Comparison of ENCODE assay signal across 20 cellular contexts in the genomic region with DNA sequence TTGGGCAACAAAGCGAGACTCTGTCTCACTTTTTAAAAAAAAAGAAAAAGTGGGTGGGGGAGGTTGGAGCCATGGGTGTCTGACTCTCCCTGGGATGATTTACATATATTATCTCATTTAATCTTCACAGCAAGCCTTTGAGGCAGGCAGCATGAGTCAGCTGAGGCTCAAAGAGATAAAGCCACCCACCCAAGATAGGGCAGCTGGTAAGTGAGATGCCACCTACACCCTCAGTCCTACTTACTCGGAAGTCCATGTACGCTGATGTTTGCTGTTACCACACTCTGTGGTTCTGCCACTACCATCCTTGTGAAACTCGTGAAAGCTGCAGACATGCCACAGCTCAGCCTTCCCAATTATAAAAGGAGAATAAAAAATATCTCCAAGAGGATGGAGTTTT.
"Had no signal": no experiment of that assay in that cellular context is flagged by ENCODE, and none has a peak within 500 bp of the region (broad histone marks: within the 10 kb centered on the region; RNA-seq: fewer than 3 reads in every experiment).

No MANE protein-coding gene starts in this region.

- H3K27me3 Mint-ChIP-seq: activated CD4-positive, alpha-beta T cell treated with anti-CD3 and anti-CD28 coated beads, Interleukin-2, amount 10 ng/mL, durations not matched to agents 7 days and 5 days; activated naive CD4-positive, alpha-beta T cell treated with anti-CD3 and anti-CD28 coated beads, Interleukin-2, amount 10 ng/mL, durations not matched to agents 7 days and 5 days had no signal

- H3K27ac ChIP-seq: coronary artery, gastrocnemius medialis, tibial nerve, vagina had no signal

- H3K4me1 ChIP-seq: gastrocnemius medialis, tibial nerve, vagina had no signal

- H3K27me3 ChIP-seq: gastrocnemius medialis, tibial nerve, vagina had no signal

- H3K4me3 ChIP-seq: coronary artery, gastrocnemius medialis, tibial nerve, vagina had no signal

- H3K36me3 Mint-ChIP-seq: activated naive CD4-positive, alpha-beta T cell treated with anti-CD3 and anti-CD28 coated beads, Interleukin-2, amount 10 ng/mL, durations not matched to agents 7 days and 5 days had no signal

- DNase-seq: activated CD4-positive, alpha-beta T cell treated with anti-CD3 and anti-CD28 coated beads, Interleukin-2, amount 10 ng/mL, durations not matched to agents 7 days and 5 days; activated CD8-positive, alpha-beta memory T cell treated with anti-CD3 and anti-CD28 coated beads, Interleukin-2, amount 50 U/mL, for 4 hours; activated naive CD4-positive, alpha-beta T cell treated with anti-CD3 and anti-CD28 coated beads, Interleukin-2, amount 10 ng/mL, durations not matched to agents 7 days and 5 days; activated T-cell treated with anti-CD3 and anti-CD28 coated beads, Interleukin-2, amount 50 U/mL, for 4 hours; aorta; gastrocnemius medialis; head of caudate nucleus; left cardiac atrium; mesenchymal stem cell; naive thymus-derived CD8-positive, alpha-beta T cell; stimulated activated CD4-positive, alpha-beta T cell treated with anti-CD3 and anti-CD28 coated beads, Interleukin-2, amount 100 ng/mL, for 24 hours; stimulated activated naive CD8-positive, alpha-beta T cell treated with anti-CD3 and anti-CD28 coated beads, Interleukin-15, Interleukin-2, amounts not matched to agents 100 U/mL and 50 U/mL, for 24 hours; substantia nigra; T-helper 1 cell; T-helper 9 cell had no signal

- H3K9me3 Mint-ChIP-seq: activated naive CD4-positive, alpha-beta T cell treated with anti-CD3 and anti-CD28 coated beads, Interleukin-2, amount 10 ng/mL, durations not matched to agents 7 days and 5 days; activated T-cell treated with anti-CD3 and anti-CD28 coated beads, Interleukin-2, amount 50 U/mL, for 4 hours had no signal

- H3K9me3 ChIP-seq: gastrocnemius medialis, tibial nerve, vagina had no signal

- H3K27ac Mint-ChIP-seq: activated CD4-positive, alpha-beta T cell treated with anti-CD3 and anti-CD28 coated beads, Interleukin-2, amount 10 ng/mL, durations not matched to agents 7 days and 5 days; activated naive CD4-positive, alpha-beta T cell treated with anti-CD3 and anti-CD28 coated beads, Interleukin-2, amount 10 ng/mL, durations not matched to agents 7 days and 5 days; naive thymus-derived CD8-positive, alpha-beta T cell; progenitor cell of endocrine pancreas had no signal

- ATAC-seq: activated T-cell treated with anti-CD3 and anti-CD28 coated beads, Interleukin-2, amount 50 U/mL, for 4 hours; gastrocnemius medialis; left cardiac atrium; naive thymus-derived CD8-positive, alpha-beta T cell; stimulated activated naive CD8-positive, alpha-beta T cell treated with anti-CD3 and anti-CD28 coated beads, Interleukin-15, Interleukin-2, amounts not matched to agents 100 U/mL and 50 U/mL, for 24 hours had no signal

- H3K4me3 Mint-ChIP-seq: activated CD4-positive, alpha-beta T cell treated with anti-CD3 and anti-CD28 coated beads, Interleukin-2, amount 10 ng/mL, durations not matched to agents 7 days and 5 days; activated naive CD4-positive, alpha-beta T cell treated with anti-CD3 and anti-CD28 coated beads, Interleukin-2, amount 10 ng/mL, durations not matched to agents 7 days and 5 days; activated T-cell treated with anti-CD3 and anti-CD28 coated beads, Interleukin-2, amount 50 U/mL, for 4 hours; naive thymus-derived CD8-positive, alpha-beta T cell had no signal

- H3K36me3 ChIP-seq: gastrocnemius medialis, tibial nerve, vagina had no signal

- FAIRE-seq: endometrium had no signal

- H3K4me1 Mint-ChIP-seq: activated CD4-positive, alpha-beta T cell treated with anti-CD3 and anti-CD28 coated beads, Interleukin-2, amount 10 ng/mL, durations not matched to agents 7 days and 5 days; activated naive CD4-positive, alpha-beta T cell treated with anti-CD3 and anti-CD28 coated beads, Interleukin-2, amount 10 ng/mL, durations not matched to agents 7 days and 5 days; naive thymus-derived CD8-positive, alpha-beta T cell had no signal
